In the genomic region with DNA sequence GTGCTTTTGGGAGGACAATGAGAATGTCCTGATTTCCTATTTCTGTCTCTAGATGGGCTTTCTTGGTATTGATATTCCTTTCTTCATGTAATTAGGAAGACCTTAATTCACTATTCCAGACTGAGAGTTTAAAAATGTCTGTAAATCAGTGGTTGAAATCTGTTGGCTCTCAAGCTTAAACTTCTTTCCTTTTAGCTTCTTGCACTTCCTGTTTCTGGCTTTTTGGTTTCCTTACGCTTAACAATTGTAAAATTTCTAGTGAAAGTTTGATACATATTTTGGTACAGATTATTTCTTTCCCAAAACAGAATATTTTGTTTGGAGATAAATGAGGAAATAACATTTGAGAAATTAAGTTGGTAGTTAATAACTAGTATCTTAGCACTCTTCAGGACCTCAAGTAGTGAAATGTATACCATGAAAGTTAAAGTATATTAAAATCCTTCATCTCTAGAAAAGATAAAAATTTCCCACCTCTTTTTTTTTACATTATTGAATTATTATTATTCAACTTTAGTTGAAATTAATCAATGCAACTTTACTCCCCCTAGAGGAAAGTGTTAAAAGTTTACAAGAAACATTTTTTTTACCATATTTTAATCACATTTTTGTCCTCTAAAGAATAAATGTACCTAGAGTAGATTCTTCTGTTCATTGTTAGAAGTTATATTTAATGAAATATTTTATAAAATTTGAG, we compare ENCODE assay signal across 10 cellular contexts.
DNase-seq lines count a peak whose midpoint lies in the region; ATAC-seq, FAIRE-seq and TF ChIP-seq lines count a peak whose summit lies in the region.
"Had no signal": no experiment of that assay in that cellular context is flagged by ENCODE, and none has a peak within 500 bp of the region (broad histone marks: within the 10 kb centered on the region; RNA-seq: fewer than 3 reads in every experiment).

No MANE protein-coding gene starts in this region.

- TF ChIP-seq CTCF in AG10803 (conservative IDR thresholded peaks at IDR 0.05; ENCODE audit: low read length) (peak; percentile 52), GM10248 (IDR thresholded peaks at IDR 0.05; ENCODE audit: control extremely low read depth, extremely low read depth, low read depth, missing control alignments) (peak; percentile 9), fibroblast of the aortic adventitia (IDR thresholded peaks at IDR 0.05; ENCODE audit: insufficient read depth, low read length) (peak; percentile 35)

- DNase-seq in AG10803 (ENCODE audit: low read depth), result peak; percentile 6
- DNase-seq in GM10248 (ENCODE audit: extremely low spot score), result no peak
- no peak for DNase-seq in RCC 7860 (ENCODE audit: low spot score)
- peak; percentile 33 for DNase-seq in fibroblast of the aortic adventitia (ENCODE audit: low read depth)
- no peak for DNase-seq in NCI-H1105 treated with DMSO at 0.1 percent for 48 hours (lab: John Stamatoyannopoulos, UW)
- DNase-seq: activated gamma-delta T cell, SJCRH30 had no signal

- H3K4me3 ChIP-seq in AG10803 (ENCODE audit: low read length) (no peak overlapping the region), fibroblast of the aortic adventitia (ENCODE audit: low read depth, low read length) (no peak overlapping the region)
- H3K4me3 ChIP-seq: SJCRH30 had no signal

- peak; percentile 89 for FAIRE-seq in RCC 7860 (lab: Jason Lieb, UNC)

- POLR2A ChIA-PET in GM10248 (lab: Yijun Ruan, JAX), result no interaction called here

- CTCF ChIA-PET in GM10248 (lab: Yijun Ruan, JAX), result interaction anchor here (0.7 to 2.7 kb wide), 5 partner anchors 9 to 277 kb away, joined by 3 to 14 read pairs (median 4); no protein-coding TSS in a partner anchor

- no peak for ATAC-seq in GM19397 (IDR thresholded peaks at IDR 0.05; ENCODE audit: unreplicated experiment)
- ATAC-seq in GM19035 (IDR thresholded peaks at IDR 0.05; ENCODE audit: unreplicated experiment), result no peak
- no peak for ATAC-seq in HG02642 (IDR thresholded peaks at IDR 0.05; ENCODE audit: poor library complexity, unreplicated experiment)

Comparison
In these comparisons a context has a peak if more than half of its experiments do, and no peak if none do; other contexts are left out.
1. DNase-seq: peak in AG10803 (single experiment) and fibroblast of the aortic adventitia (single experiment); none in GM10248 (single experiment), RCC 7860 (single experiment) and NCI-H1105 treated with DMSO at 0.1 percent for 48 hours (single experiment).
2. Peak in every context shown above with its lines, with median percentiles within 50 percentile points of each other: CTCF ChIP-seq.